In genomic region chr9:129822825-129823162, GRCh38 we compare ENCODE assay signal across 8 cellular contexts.
A peak's percentile ranks its signal among the peaks of the same experiment; 100 is the strongest.
DNase-seq lines count a peak whose midpoint lies in the region; ATAC-seq and TF ChIP-seq lines count a peak whose summit lies in the region.

No MANE protein-coding gene starts in this region.

- H3K27me3 Mint-ChIP-seq in central memory CD8-positive, alpha-beta T cell, result no peaks in the 10 kb centered on the region

- H2AFZ ChIP-seq in MM.1S (ENCODE audit: low read length), result no peak overlapping the region

- POLR2A ChIA-PET in HEK293T (lab: Yijun Ruan, JAX), result interaction anchor here (1.3 to 2.6 kb wide), 2 partner anchors 12 to 197 kb away, joined by 5 to 12 read pairs; partner anchors contain the start of genes C9orf78, NTMT1 and USP20

- 0 out of 2 replicates have a peak, but pooled peaks cover 2% of the 10 kb centered on the region for H3K36me3 ChIP-seq in MM.1S (replicated peaks; ENCODE audit: insufficient read depth, low read length)
- H3K36me3 ChIP-seq in muscle layer of colon (ENCODE audit: insufficient read depth, low read length), result peaks cover 29% of the 10 kb centered on the region

- H3F3A ChIP-seq in MM.1S (ENCODE audit: insufficient read depth, low read length), result 0 out of 2 replicates have a peak, but pooled peaks cover 6% of the 10 kb centered on the region

- peak overlapping the region; percentile 85 for H3K4me2 ChIP-seq in MM.1S (ENCODE audit: low read depth, low read length)

- H3K9me3 ChIP-seq in MM.1S (replicated peaks; ENCODE audit: insufficient read depth, low read length), result no peaks in the 10 kb centered on the region
- no peaks in the 10 kb centered on the region for H3K9me3 ChIP-seq in muscle layer of colon (ENCODE audit: low read length)

- no peaks in the 10 kb centered on the region for H4K20me1 ChIP-seq in MM.1S (ENCODE audit: insufficient read depth, low read length)

- peaks cover 11% of the 10 kb centered on the region for H3K4me1 Mint-ChIP-seq in central memory CD8-positive, alpha-beta T cell

- TF ChIP-seq CTCF in MM.1S (IDR thresholded peaks at IDR 0.05; ENCODE audit: low read length), result no peak

- peak overlapping the region; percentile 86 for H3K4me3 Mint-ChIP-seq in central memory CD8-positive, alpha-beta T cell

- peaks cover 39% of the 10 kb centered on the region for H3K36me3 Mint-ChIP-seq in central memory CD8-positive, alpha-beta T cell (ENCODE audit: insufficient read depth)

- H3K4me3 ChIP-seq in MM.1S (ENCODE audit: low read length) (peak overlapping the region; percentile 67), muscle layer of colon (ENCODE audit: low read depth in 1 of 2, low read length in 2 of 2) (peak overlapping the region; percentile 38 to 45)

- no peaks in the 10 kb centered on the region for H3K9me3 Mint-ChIP-seq in central memory CD8-positive, alpha-beta T cell

- H3K79me2 ChIP-seq in MM.1S (ENCODE audit: low read length), result peaks cover 18% of the 10 kb centered on the region

- H3K9ac ChIP-seq in MM.1S (ENCODE audit: low read length) (peak overlapping the region; percentile 46; the same call in 1 of the 2 replicates), muscle layer of colon (ENCODE audit: low read length) (peak overlapping the region; percentile 57)

- peak overlapping the region; percentile 87 for H3K27ac Mint-ChIP-seq in central memory CD8-positive, alpha-beta T cell (ENCODE audit: low read depth)

- no peaks in the 10 kb centered on the region for H3K9me2 ChIP-seq in MM.1S (replicated peaks; ENCODE audit: insufficient read depth, low read length)

- no peaks in the 10 kb centered on the region for H3K27me3 ChIP-seq in MM.1S (replicated peaks; ENCODE audit: insufficient read depth, low read length)
- no peaks in the 10 kb centered on the region for H3K27me3 ChIP-seq in muscle layer of colon (ENCODE audit: control insufficient read depth in 1 of 2, insufficient read depth in 2 of 2, low read length in 2 of 2)

- H3K4me1 ChIP-seq in MM.1S (ENCODE audit: low read length), result no peaks in the 10 kb centered on the region
- peaks cover 7% of the 10 kb centered on the region for H3K4me1 ChIP-seq in muscle layer of colon (ENCODE audit: insufficient read depth, low read length)

- no peak overlapping the region for H3K27ac ChIP-seq in MM.1S (ENCODE audit: low read length)
- H3K27ac ChIP-seq in muscle layer of colon (ENCODE audit: low read depth, low read length), result no peak overlapping the region

- peak; percentile 51 to 54 for DNase-seq in AML-193 (lab: John Stamatoyannopoulos, UW)
- no peak for DNase-seq in MM.1S
- no peak for DNase-seq in central memory CD8-positive, alpha-beta T cell (ENCODE audit: low spot score in 2 of 2)
- DNase-seq in HEK293T (ENCODE audit: extremely low spot score), result no peak
- DNase-seq in EL, result no peak
- DNase-seq in NCI-H2171 treated with DMSO at 0.1 percent for 48 hours (lab: John Stamatoyannopoulos, UW), result no peak
- no peak for DNase-seq in NCI-H1105 treated with DMSO at 0.1 percent for 48 hours (lab: John Stamatoyannopoulos, UW)

- ATAC-seq in central memory CD8-positive, alpha-beta T cell (replicated peaks; ENCODE audit: extremely low read depth, poor library complexity, severe bottlenecking), result no peak

- CTCF ChIA-PET in HEK293T (lab: Yijun Ruan, JAX), result no interaction called here

TF ChIP-seq in HEK293T, 16 proteins besides CTCF, POLR2A, EP300 and RAD21:
- TF ChIP-seq FOXM1 (IDR thresholded peaks at IDR 0.05; ENCODE audit: borderline replicate concordance), result no peak
- no peak for TF ChIP-seq ELF4 (IDR thresholded peaks at IDR 0.05)
- no peak for TF ChIP-seq HDGF (IDR thresholded peaks at IDR 0.05; ENCODE audit: borderline replicate concordance)
- no peak for TF ChIP-seq NFRKB (IDR thresholded peaks at IDR 0.05)
- no peak for TF ChIP-seq ZNF384 (IDR thresholded peaks at IDR 0.05)
- TF ChIP-seq SP1 (IDR thresholded peaks at IDR 0.05), result no peak
- TF ChIP-seq BHLHE40 (IDR thresholded peaks at IDR 0.05; ENCODE audit: borderline replicate concordance), result no peak
- no peak for TF ChIP-seq LEF1 (IDR thresholded peaks at IDR 0.05; ENCODE audit: borderline replicate concordance)
- TF ChIP-seq SUZ12 (IDR thresholded peaks at IDR 0.05), result no peak
- TF ChIP-seq FOXA1 (IDR thresholded peaks at IDR 0.05), result no peak
- TF ChIP-seq FOXK2 (IDR thresholded peaks at IDR 0.05), result no peak
- TF ChIP-seq TARDBP (IDR thresholded peaks at IDR 0.05), result no peak

Comparison
In these comparisons a context has a peak if more than half of its experiments do, and no peak if none do; other contexts are left out.
1. DNase-seq: peak in AML-193 (2 of 2); none in MM.1S (single experiment), central memory CD8-positive, alpha-beta T cell (0 of 2), HEK293T (single experiment), EL (single experiment), NCI-H2171 treated with DMSO at 0.1 percent for 48 hours (single experiment) and NCI-H1105 treated with DMSO at 0.1 percent for 48 hours (single experiment).